8 cellular contexts compared by ENCODE assay signal in the genomic region with DNA sequence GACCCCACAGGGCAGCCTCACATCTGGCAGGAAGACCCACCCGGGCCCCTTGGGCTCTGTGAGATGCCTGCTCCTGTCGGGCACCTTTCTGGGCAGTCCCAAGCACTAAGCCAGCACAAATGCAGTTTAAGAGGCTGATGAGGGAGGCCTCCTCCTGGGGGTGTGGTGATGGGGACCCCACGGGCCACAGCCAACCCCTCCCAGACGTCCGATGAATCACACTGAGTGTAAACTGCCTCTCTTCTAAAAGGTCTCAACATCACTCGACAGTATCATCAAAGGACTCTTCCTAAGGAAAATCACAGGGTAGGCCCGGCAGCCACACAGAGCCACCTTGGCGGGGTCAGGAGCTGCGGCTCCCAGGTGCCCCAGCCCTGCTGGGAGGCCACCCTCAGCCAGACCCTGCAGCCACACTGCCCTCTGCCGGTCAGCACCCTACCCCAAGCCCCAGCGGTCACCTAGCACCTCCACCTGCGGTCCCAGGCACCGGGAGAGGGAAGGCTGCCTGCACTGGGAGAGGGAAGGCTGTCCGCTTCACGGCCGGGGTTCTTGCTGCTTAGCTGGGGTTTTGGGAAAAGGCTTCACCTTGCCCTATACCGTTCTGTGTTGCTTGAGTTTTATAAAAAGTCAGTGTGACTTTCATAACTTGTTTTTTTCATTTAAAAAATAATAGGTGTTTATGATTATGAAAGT. TPM values are rescaled to one million over a fixed set of nuclear protein-coding genes. Genes with fewer than 3 reads are reported as not detected.
DNase-seq lines count a peak whose midpoint lies in the region; ATAC-seq and TF ChIP-seq lines count a peak whose summit lies in the region.

No MANE protein-coding gene starts in this region.

- 38% methylated on average over 17 of the region's 17 CpGs for WGBS in right cardiac atrium
- WGBS in ovary, 3 donors: 36 to 37% (median 37%) methylated on average over 17 of the region's 17 CpGs

- H3K4me3 ChIP-seq in right cardiac atrium (ENCODE audit: low read length) (no peak overlapping the region), ovary (no peak overlapping the region)

- peaks cover 73% of the 10 kb centered on the region for H3K27me3 Mint-ChIP-seq in activated naive CD4-positive, alpha-beta T cell treated with anti-CD3 and anti-CD28 coated beads, Interleukin-2, amount 10 ng/mL, durations not matched to agents 7 days and 5 days

- no peak for TF ChIP-seq CTCF in ovary (IDR thresholded peaks at IDR 0.05)

- TF ChIP-seq EP300 in ovary (IDR thresholded peaks at IDR 0.05): no peak

- no peaks in the 10 kb centered on the region for H3K9me3 Mint-ChIP-seq in activated naive CD4-positive, alpha-beta T cell treated with anti-CD3 and anti-CD28 coated beads, Interleukin-2, amount 10 ng/mL, durations not matched to agents 7 days and 5 days

- intact Hi-C loops in right cardiac atrium (cut with DNase I) (loop anchor here in 3 of 4 donors (5.0 kb wide), 4 partner anchors 84 to 104 kb away; no protein-coding TSS in a partner anchor), ovary (cut with DNase I) (loop anchor here (5.0 kb wide), 4 partner anchors 84 to 104 kb away; no protein-coding TSS in a partner anchor)

- H3K36me3 Mint-ChIP-seq in activated naive CD4-positive, alpha-beta T cell treated with anti-CD3 and anti-CD28 coated beads, Interleukin-2, amount 10 ng/mL, durations not matched to agents 7 days and 5 days: no peaks in the 10 kb centered on the region

- H3K27ac ChIP-seq in right cardiac atrium (ENCODE audit: low read length) (no peak overlapping the region), ovary (no peak overlapping the region)

- ATAC-seq in right cardiac atrium: peak; percentile 17 to 23
- ATAC-seq in HG02970 (IDR thresholded peaks at IDR 0.05; ENCODE audit: low FRiP score, unreplicated experiment): no peak

- peaks cover 24% of the 10 kb centered on the region for H3K4me1 Mint-ChIP-seq in activated naive CD4-positive, alpha-beta T cell treated with anti-CD3 and anti-CD28 coated beads, Interleukin-2, amount 10 ng/mL, durations not matched to agents 7 days and 5 days

- H3K27me3 ChIP-seq in right cardiac atrium (ENCODE audit: control insufficient read depth, insufficient read depth) (no peaks in the 10 kb centered on the region), ovary (no peaks in the 10 kb centered on the region)

- H3K9me3 ChIP-seq in right cardiac atrium (ENCODE audit: control insufficient read depth, low read length): no peaks in the 10 kb centered on the region
- no peaks in the 10 kb centered on the region for H3K9me3 ChIP-seq in ovary

- no peaks in the 10 kb centered on the region for H3K36me3 ChIP-seq in ovary

- CTCF ChIA-PET in activated naive CD4-positive, alpha-beta T cell treated with anti-CD3 and anti-CD28 coated beads, Interleukin-2, amount 10 ng/mL, durations not matched to agents 7 days and 5 days (lab: Charles Lee): interaction anchor here (0.7 to 5.4 kb wide), 11 partner anchors 17 to 1101 kb away, joined by 3 to 105 read pairs (median 3); no protein-coding TSS in a partner anchor

- no peak overlapping the region for H3K27ac Mint-ChIP-seq in activated naive CD4-positive, alpha-beta T cell treated with anti-CD3 and anti-CD28 coated beads, Interleukin-2, amount 10 ng/mL, durations not matched to agents 7 days and 5 days

- no peak for TF ChIP-seq POLR2A in ovary (IDR thresholded peaks at IDR 0.05)

- DNase-seq in NOMO-1 (lab: John Stamatoyannopoulos, UW; ENCODE audit: unreplicated experiment in 2 of 2): peak; percentile 6 to 38
- no peak for DNase-seq in NOMO-1 treated with DMSO at 0.1 percent for 48 hours (lab: John Stamatoyannopoulos, UW; ENCODE audit: unreplicated experiment)
- DNase-seq in NCI-H82 (lab: John Stamatoyannopoulos, UW): peak; percentile 77
- peak; percentile 65 for DNase-seq in activated naive CD4-positive, alpha-beta T cell treated with anti-CD3 and anti-CD28 coated beads, Interleukin-2, amount 10 ng/mL, durations not matched to agents 7 days and 5 days
- peak in 2 of 3 donors; percentile 75 to 76 for DNase-seq in right cardiac atrium
- DNase-seq in stimulated activated CD4-positive, alpha-beta T cell treated with anti-CD3 and anti-CD28 coated beads, Interleukin-15, amount 100 ng/mL, for 24 hours: peak; percentile 60
- no peak for DNase-seq in ovary

- no peaks in the 10 kb centered on the region for H3K4me1 ChIP-seq in right cardiac atrium (ENCODE audit: control insufficient read depth, insufficient read depth, low read length)
- H3K4me1 ChIP-seq in ovary (ENCODE audit: insufficient read depth): peaks cover 4% of the 10 kb centered on the region

- no peak overlapping the region for H3K4me3 Mint-ChIP-seq in activated naive CD4-positive, alpha-beta T cell treated with anti-CD3 and anti-CD28 coated beads, Interleukin-2, amount 10 ng/mL, durations not matched to agents 7 days and 5 days

RNA-seq across cellular contexts. Expression of a gene that starts 3.8 kb away (rescaled TPM):
- total RNA-seq in right cardiac atrium: 10 to 100 TPM; 15.1 to 28.1 (median 22.3) TPM
- polyA plus RNA-seq in right cardiac atrium: 21.2 TPM
- total RNA-seq in ovary: 10 to 100 TPM in 1 of 7 donors, 1 to 10 TPM in 6; 3.4 to 16.1 (median 5.9) TPM
- polyA plus RNA-seq in ovary: 1 to 10 TPM; 3.6 to 5.3 TPM

RNA-seq across cellular contexts. Expression of a gene that starts 27.2 kb away (rescaled TPM):
- total RNA-seq in right cardiac atrium: under 1 TPM in 3 of 4 donors, not detected in 1; 0.26 to 0.85 (median 0.45) TPM
- polyA plus RNA-seq in right cardiac atrium: 0.48 TPM
- under 1 TPM in 2 of 7 donors, not detected in 5; 0.33 to 0.40 TPM for total RNA-seq in ovary
- under 1 TPM in 1 of 2 donors, not detected in 1; 0.13 TPM for polyA plus RNA-seq in ovary

RNA-seq across cellular contexts. Expression of a gene that starts 42.8 kb away (rescaled TPM):
- not detected for total RNA-seq in right cardiac atrium
- 0.11 TPM for polyA plus RNA-seq in right cardiac atrium
- 1 to 10 TPM in 1 of 7 donors, under 1 TPM in 5, not detected in 1; 0.10 to 8.0 (median 0.67) TPM for total RNA-seq in ovary
- polyA plus RNA-seq in ovary: under 1 TPM; 0.05 to 0.18 TPM

Comparison
In these comparisons a context has a peak if more than half of its experiments do, and no peak if none do; other contexts are left out.
1. DNase-seq: peak in NOMO-1 (2 of 2), NCI-H82 (single experiment), activated naive CD4-positive, alpha-beta T cell treated with anti-CD3 and anti-CD28 coated beads, Interleukin-2, amount 10 ng/mL, durations not matched to agents 7 days and 5 days (single experiment), right cardiac atrium (2 of 3) and stimulated activated CD4-positive, alpha-beta T cell treated with anti-CD3 and anti-CD28 coated beads, Interleukin-15, amount 100 ng/mL, for 24 hours (single experiment); none in NOMO-1 treated with DMSO at 0.1 percent for 48 hours (single experiment) and ovary (0 of 5).